ENCODE assay signal across 12 cellular contexts in the genomic region with DNA sequence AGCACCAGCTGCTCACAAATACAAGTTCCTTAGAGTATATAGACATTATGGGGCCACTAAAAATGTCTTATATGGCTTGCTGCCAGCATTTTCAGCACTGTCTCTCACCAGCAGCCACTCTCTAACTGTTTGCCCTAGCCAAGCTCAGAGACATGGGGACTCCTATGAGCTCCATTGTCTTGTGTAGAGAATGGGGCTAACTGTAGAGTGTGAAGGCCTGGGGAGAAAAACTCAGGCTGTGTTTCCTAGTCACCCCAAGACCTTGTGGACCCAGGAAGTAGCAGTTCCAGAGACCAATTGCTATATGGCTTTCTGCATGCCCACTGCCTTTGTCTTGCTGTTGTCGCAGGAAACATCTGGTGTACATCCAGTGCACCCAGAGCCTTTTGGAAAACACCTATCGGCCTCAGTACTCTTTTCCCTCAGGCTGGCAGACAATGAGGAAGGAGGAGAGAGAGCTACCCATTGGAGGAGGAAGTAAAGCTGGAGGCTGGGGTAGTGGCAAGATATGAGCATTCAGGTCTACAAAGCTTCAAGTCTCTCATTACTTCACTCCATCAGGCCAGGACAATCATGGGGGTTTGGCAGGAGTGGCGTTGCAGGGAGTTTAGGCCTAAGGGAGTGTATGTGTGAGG. TPM values are rescaled to one million over a fixed set of nuclear protein-coding genes. Genes with fewer than 3 reads are reported as not detected.
A peak's percentile ranks its signal among the peaks of the same experiment; 100 is the strongest.
DNase-seq lines count a peak whose midpoint lies in the region; ATAC-seq and TF ChIP-seq lines count a peak whose summit lies in the region.
"Had no signal": no experiment of that assay in that cellular context is flagged by ENCODE, and none has a peak within 500 bp of the region (broad histone marks: within the 10 kb centered on the region; RNA-seq: fewer than 3 reads in every experiment).

No MANE protein-coding gene starts in this region.

- peak; percentile 1 for ATAC-seq in GM18861 (IDR thresholded peaks at IDR 0.05; ENCODE audit: unreplicated experiment)
- ATAC-seq in GM19463 (IDR thresholded peaks at IDR 0.05; ENCODE audit: unreplicated experiment) = peak; percentile 10
- peak; percentile 25 for ATAC-seq in HG03354 (IDR thresholded peaks at IDR 0.05; ENCODE audit: poor library complexity, severe bottlenecking, unreplicated experiment)
- ATAC-seq in left lung = peak; percentile 18

- peak overlapping the region in 1 of 2 donors; percentile 57 for H3K27ac ChIP-seq in left lung
- H3K27ac ChIP-seq: pancreas had no signal

- no peaks in the 10 kb centered on the region for H3K9me3 ChIP-seq in left lung
- H3K9me3 ChIP-seq: pancreas had no signal

- H3K36me3 ChIP-seq in left lung = no peaks in the 10 kb centered on the region
- H3K36me3 ChIP-seq: pancreas had no signal

- no peaks in the 10 kb centered on the region for H3K27me3 ChIP-seq in left lung
- H3K27me3 ChIP-seq: pancreas had no signal

- TF ChIP-seq CTCF in left lung (IDR thresholded peaks at IDR 0.05) = no peak

- intact Hi-C loops in left lung (cut with DNase I) = no loop called here

- DNase-seq in left lung = no peak
- DNase-seq in SW480 (ENCODE audit: low spot score) = no peak
- DNase-seq in DMS53 (lab: John Stamatoyannopoulos, UW) = no peak
- DNase-seq in activated CD4-positive, alpha-beta T cell treated with anti-CD3 and anti-CD28 coated beads for 4 hours = no peak
- DNase-seq: activated effector memory CD4-positive, alpha-beta T cell treated with anti-CD3 and anti-CD28 coated beads, Interleukin-2, amount 50 U/mL, for 16 hours; GDM1; HFFc6; NCI-H1436 treated with DMSO at 0.1 percent for 48 hours; pancreas had no signal

- H3K4me1 ChIP-seq in left lung = peaks cover 0 to 33% of the 10 kb centered on the region in 2 donors
- H3K4me1 ChIP-seq: pancreas had no signal

- H3K4me3 ChIP-seq in left lung = no peak overlapping the region
- H3K4me3 ChIP-seq: pancreas had no signal

RNA-seq across cellular contexts. Expression of a gene that starts 28.4 kb away (rescaled TPM):
- 10 to 100 TPM; 31.4 to 37.6 TPM for total RNA-seq in left lung
- total RNA-seq: HFFc6 had no signal
